In genomic region chr20:40090236-40090635, GRCh38 we compare ENCODE assay signal across 19 cellular contexts.
A peak's percentile ranks its signal among the peaks of the same experiment; 100 is the strongest.
DNase-seq lines count a peak whose midpoint lies in the region; ATAC-seq, FAIRE-seq and TF ChIP-seq lines count a peak whose summit lies in the region.
"Had no signal": no experiment of that assay in that cellular context is flagged by ENCODE, and none has a peak within 500 bp of the region (broad histone marks: within the 10 kb centered on the region; RNA-seq: fewer than 3 reads in every experiment).

No MANE protein-coding gene starts in this region.

- H3K27ac Mint-ChIP-seq in T-cell: no peak overlapping the region
- H3K27ac Mint-ChIP-seq: CD8-positive, alpha-beta T cell; H9 had no signal

- no peaks in the 10 kb centered on the region for H3K4me1 Mint-ChIP-seq in T-cell

- H3K36me3 Mint-ChIP-seq in T-cell: no peaks in the 10 kb centered on the region
- H3K36me3 Mint-ChIP-seq: CD8-positive, alpha-beta T cell had no signal

- POLR2A ChIA-PET in T-cell (lab: Charles Lee): no interaction called here

- H3K9me3 Mint-ChIP-seq in T-cell: peaks cover 4 to 17% (median 7%) of the 10 kb centered on the region in 3 donors

- H3K4me3 ChIP-seq in bronchial epithelial cell (ENCODE audit: low read depth, low read length): no peak overlapping the region

- H3K4me3 Mint-ChIP-seq in T-cell: no peak overlapping the region
- H3K4me3 Mint-ChIP-seq: CD8-positive, alpha-beta T cell; H9 had no signal

- no peaks in the 10 kb centered on the region for H3K27me3 ChIP-seq in bronchial epithelial cell (ENCODE audit: control insufficient read depth, insufficient read depth, low read length)

- no peaks in the 10 kb centered on the region for H3K27me3 Mint-ChIP-seq in T-cell

- ATAC-seq in T-cell (replicated peaks in 1 of 4): no peak
- ATAC-seq: CD8-positive, alpha-beta T cell; Panc1 had no signal

- TF ChIP-seq CTCF in bronchial epithelial cell (IDR thresholded peaks at IDR 0.05; ENCODE audit: insufficient read depth, low read length, severe bottlenecking): no peak

- CTCF ChIA-PET in T-cell (lab: Charles Lee): no interaction called here

- intact Hi-C loops in posterior cingulate gyrus (cut with DNase I): no loop called here

- no peaks in the 10 kb centered on the region for H3K36me3 ChIP-seq in bronchial epithelial cell (ENCODE audit: control insufficient read depth, insufficient read depth, low read length)

- FAIRE-seq in bronchial epithelial cell (lab: Jason Lieb, UNC): no peak
- FAIRE-seq: D721Med had no signal

- DNase-seq in EL: peak; percentile 19
- DNase-seq in M059J (ENCODE audit: low read depth): peak; percentile 57
- DNase-seq in bronchial epithelial cell (ENCODE audit: low read depth): peak; percentile 72
- peak; percentile 25 for DNase-seq in kidney tubule cell (ENCODE audit: low spot score)
- no peak for DNase-seq in stimulated activated CD4-positive, alpha-beta T cell treated with anti-CD3 and anti-CD28 coated beads, Interleukin-4, amount 100 ng/mL, for 24 hours
- DNase-seq in posterior cingulate gyrus: no peak
- DNase-seq in T-cell: no peak
- no peak for DNase-seq in NCI-H226
- DNase-seq: ACHN; CD8-positive, alpha-beta T cell; H9; Kasumi-1; NCI-H1436; NCI-H2081; NCI-H345; NCI-H69; SIG-M5 had no signal

Comparison
In these comparisons a context has a peak if more than half of its experiments do, and no peak if none do; other contexts are left out.
1. DNase-seq: peak in EL (single experiment), M059J (single experiment), bronchial epithelial cell (single experiment) and kidney tubule cell (single experiment); none in stimulated activated CD4-positive, alpha-beta T cell treated with anti-CD3 and anti-CD28 coated beads, Interleukin-4, amount 100 ng/mL, for 24 hours (single experiment), posterior cingulate gyrus (0 of 10), T-cell (0 of 34) and NCI-H226 (single experiment).